ENCODE assay signal across 8 cellular contexts in the genomic region with DNA sequence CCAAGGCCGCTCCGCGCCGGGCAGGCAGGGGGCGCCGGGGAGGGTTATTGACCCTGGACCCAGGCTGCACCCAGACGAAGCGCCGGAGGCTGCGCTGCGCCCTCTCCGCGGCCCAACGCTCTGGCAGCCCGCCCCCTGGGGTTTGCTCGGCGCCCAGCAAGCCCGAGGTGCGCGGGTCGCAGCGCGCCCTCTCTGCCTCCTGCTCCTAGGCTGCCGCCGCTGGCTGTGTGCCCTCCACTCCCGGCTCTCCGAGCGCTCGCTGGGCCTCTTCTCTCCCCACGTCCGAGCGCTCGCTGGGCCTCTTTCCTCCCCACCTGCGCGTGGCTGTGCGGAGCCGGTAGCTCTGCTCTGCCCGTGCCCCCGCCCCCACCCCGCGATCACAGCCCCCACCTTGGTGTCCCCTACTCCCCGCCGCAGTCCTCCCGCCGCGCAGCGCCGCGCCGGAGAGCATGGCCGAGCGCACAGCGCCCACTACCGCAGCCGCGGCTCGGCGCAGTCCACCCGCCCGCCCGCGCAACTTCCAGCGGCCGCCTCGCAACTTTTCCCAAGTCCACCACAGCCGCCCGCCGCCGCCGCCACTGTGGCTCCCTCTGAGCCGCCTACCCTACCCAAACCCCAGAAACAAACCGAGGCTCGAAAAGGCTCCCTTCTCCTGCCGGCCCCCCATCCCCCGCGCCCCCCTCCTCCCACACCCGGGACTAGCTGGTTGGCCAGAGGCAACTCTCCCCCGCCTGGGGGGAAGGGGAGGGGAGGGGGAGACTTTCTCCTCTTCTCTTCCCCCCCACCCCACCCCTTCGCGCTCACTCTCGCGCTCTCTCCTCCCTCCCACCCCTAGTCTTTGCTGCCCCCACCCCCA. TPM values are rescaled to one million over a fixed set of nuclear protein-coding genes. Genes with fewer than 3 reads are reported as not detected.
DNase-seq lines count a peak whose midpoint lies in the region; ATAC-seq and TF ChIP-seq lines count a peak whose summit lies in the region.

No MANE protein-coding gene starts in this region.

- H3K4me1 Mint-ChIP-seq in activated T-helper 17 cell treated with anti-CD3 and anti-CD28 coated beads, Interleukin-2, amount 50 U/mL, for 72 hours, result peaks cover 28% of the 10 kb centered on the region
- H3K4me1 Mint-ChIP-seq in glutamatergic neuron (ENCODE audit: low read depth, unreplicated experiment), result peaks cover 23% of the 10 kb centered on the region

- TF ChIP-seq CTCF in BE2C (IDR thresholded peaks at IDR 0.05; ENCODE audit: low read depth, low read length), result peak; percentile 61
- TF ChIP-seq CTCF in glutamatergic neuron (IDR thresholded peaks at IDR 0.05; ENCODE audit: partially characterized antibody, unreplicated experiment), result peak; percentile 75
- TF ChIP-seq CTCF in neutrophil (IDR thresholded peaks at IDR 0.05), result peak; percentile 18

- H3K9me3 ChIP-seq in BE2C, result no peaks in the 10 kb centered on the region
- no peaks in the 10 kb centered on the region for H3K9me3 ChIP-seq in neutrophil

- peak overlapping the region; percentile 89 for H3K4me3 Mint-ChIP-seq in activated T-helper 17 cell treated with anti-CD3 and anti-CD28 coated beads, Interleukin-2, amount 50 U/mL, for 72 hours
- H3K4me3 Mint-ChIP-seq in glutamatergic neuron (ENCODE audit: unreplicated experiment), result peak overlapping the region; percentile 76

- H3K9me3 Mint-ChIP-seq in activated T-helper 17 cell treated with anti-CD3 and anti-CD28 coated beads, Interleukin-2, amount 50 U/mL, for 72 hours, result no peaks in the 10 kb centered on the region
- peaks cover 20% of the 10 kb centered on the region for H3K9me3 Mint-ChIP-seq in glutamatergic neuron (ENCODE audit: unreplicated experiment)

- H3K27me3 Mint-ChIP-seq in activated T-helper 17 cell treated with anti-CD3 and anti-CD28 coated beads, Interleukin-2, amount 50 U/mL, for 72 hours, result peaks cover 76% of the 10 kb centered on the region
- peaks cover 51% of the 10 kb centered on the region for H3K27me3 Mint-ChIP-seq in glutamatergic neuron (ENCODE audit: unreplicated experiment)

- DNase-seq in BE2C (peak; percentile 90), NCI-H2196 treated with DMSO at 0.1 percent for 48 hours (lab: John Stamatoyannopoulos, UW; ENCODE audit: unreplicated experiment) (peak; percentile 54), glutamatergic neuron (peak; percentile 81)
- no peak for DNase-seq in activated CD4-positive, CD25-positive, alpha-beta regulatory T cell treated with anti-CD3 and anti-CD28 coated beads, Interleukin-2, amount 50 U/mL, for 72 hours

- H3K4me3 ChIP-seq in BE2C (ENCODE audit: low read depth, low read length), result peak overlapping the region; percentile 80
- H3K4me3 ChIP-seq in neutrophil (ENCODE audit: low read depth in 1 of 2, low read length in 1 of 2), result peak overlapping the region; percentile 53 to 65

- no peak overlapping the region for H3K27ac ChIP-seq in neutrophil

- H3K4me1 ChIP-seq in BE2C (peaks cover 3% of the 10 kb centered on the region; the same call in 1 of the 2 replicates), neutrophil (ENCODE audit: control insufficient read depth in 1 of 2, insufficient read depth in 1 of 2, low read depth in 1 of 2, low read length in 1 of 2) (peaks cover 35 to 63% of the 10 kb centered on the region in 2 experiments)

- H3K27me3 ChIP-seq in BE2C (peaks cover 91% of the 10 kb centered on the region), neutrophil (peaks cover 100% of the 10 kb centered on the region)

- H3K27ac Mint-ChIP-seq in activated T-helper 17 cell treated with anti-CD3 and anti-CD28 coated beads, Interleukin-2, amount 50 U/mL, for 72 hours, result no peak overlapping the region
- no peak overlapping the region for H3K27ac Mint-ChIP-seq in glutamatergic neuron (ENCODE audit: unreplicated experiment)

- H3K36me3 Mint-ChIP-seq in activated T-helper 17 cell treated with anti-CD3 and anti-CD28 coated beads, Interleukin-2, amount 50 U/mL, for 72 hours (ENCODE audit: low read depth), result peaks cover 19% of the 10 kb centered on the region
- no peaks in the 10 kb centered on the region for H3K36me3 Mint-ChIP-seq in glutamatergic neuron (ENCODE audit: unreplicated experiment)

- no peaks in the 10 kb centered on the region for H3K36me3 ChIP-seq in BE2C
- H3K36me3 ChIP-seq in neutrophil, result no peaks in the 10 kb centered on the region

- ATAC-seq in GM18907 (IDR thresholded peaks at IDR 0.05; ENCODE audit: unreplicated experiment) (peak; percentile 75), HG03139 (IDR thresholded peaks at IDR 0.05; ENCODE audit: unreplicated experiment) (peak; percentile 51)
- ATAC-seq in activated T-helper 17 cell treated with anti-CD3 and anti-CD28 coated beads, Interleukin-2, amount 50 U/mL, for 72 hours (replicated peaks), result peak; percentile 48

RNA-seq across cellular contexts. Expression of gene MECOM, which starts 1.1 kb away (rescaled TPM):
- polyA plus RNA-seq in BE2C (2012; ENCODE audit: insufficient read depth, insufficient read length, low read depth), result 5.1 TPM
- total RNA-seq in activated T-helper 17 cell treated with anti-CD3 and anti-CD28 coated beads, Interleukin-2, amount 50 U/mL, for 72 hours, result not detected
- not detected for total RNA-seq in glutamatergic neuron (ENCODE audit: unreplicated experiment)

Comparison
In these comparisons a context has a peak if more than half of its experiments do, and no peak if none do; other contexts are left out.
1. CTCF ChIP-seq: peak in every context shown above with its lines; median percentile 75 in glutamatergic neuron; 61 in BE2C; 18 in neutrophil.